ENCODE assay signal across 1 cellular context in the genomic region with DNA sequence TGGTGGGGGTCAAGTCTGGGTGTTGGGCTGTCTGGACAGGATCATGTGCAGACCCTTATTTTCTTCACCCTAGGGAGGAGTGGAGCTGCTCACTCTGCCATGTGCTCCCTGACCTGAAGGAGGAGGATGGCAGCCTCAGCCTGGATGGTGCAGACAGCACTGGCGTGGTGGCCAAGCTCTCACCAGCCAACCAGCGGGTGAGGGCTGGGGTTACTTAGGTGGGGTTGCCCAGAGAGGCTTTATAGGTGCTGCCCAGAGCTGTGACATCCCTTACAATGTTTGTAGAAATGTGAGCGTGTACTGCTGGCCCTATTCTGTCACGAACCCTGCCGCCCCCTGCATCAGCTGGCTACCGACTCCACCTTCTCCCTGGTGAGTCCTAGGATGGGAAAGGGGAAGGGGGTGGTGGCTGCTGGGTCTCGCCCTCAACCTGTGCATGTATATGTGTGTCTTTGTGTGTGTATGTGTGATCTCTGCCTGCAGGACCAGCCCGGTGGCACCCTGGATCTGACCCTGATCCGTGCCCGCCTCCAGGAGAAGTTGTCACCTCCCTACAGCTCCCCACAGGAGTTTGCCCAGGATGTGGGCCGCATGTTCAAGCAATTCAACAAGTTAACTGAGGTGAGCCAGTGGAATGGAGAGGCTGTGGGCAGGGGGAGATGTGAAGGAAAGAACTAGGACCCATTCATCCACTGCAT.
TF ChIP-seq lines count a peak whose summit lies in the region.

No MANE protein-coding gene starts in this region.

TF ChIP-seq in endothelial cell of umbilical vein, 7 proteins besides CTCF, POLR2A, EP300 and RAD21:
- TF ChIP-seq MYC (IDR thresholded peaks at IDR 0.05; ENCODE audit: low read depth, low read length) (no peak), JUN (IDR thresholded peaks at IDR 0.05; ENCODE audit: borderline replicate concordance, insufficient read depth, insufficient read length, low read depth) (no peak), MAX (IDR thresholded peaks at IDR 0.05; ENCODE audit: insufficient read depth, insufficient read length) (no peak), POLR2AphosphoS5 (IDR thresholded peaks at IDR 0.05; ENCODE audit: insufficient read depth, low read depth, low read length) (no peak), GATA2 (IDR thresholded peaks at IDR 0.05; ENCODE audit: insufficient read depth, insufficient read length, low read depth, low read length) (no peak), EZH2 (IDR thresholded peaks at IDR 0.05; ENCODE audit: borderline replicate concordance, low read depth, low read length, severe bottlenecking) (no peak), FOS (IDR thresholded peaks at IDR 0.05; ENCODE audit: borderline replicate concordance, insufficient read depth, low read length) (no peak)
